ENCODE assay signal across 10 cellular contexts in the genomic region with DNA sequence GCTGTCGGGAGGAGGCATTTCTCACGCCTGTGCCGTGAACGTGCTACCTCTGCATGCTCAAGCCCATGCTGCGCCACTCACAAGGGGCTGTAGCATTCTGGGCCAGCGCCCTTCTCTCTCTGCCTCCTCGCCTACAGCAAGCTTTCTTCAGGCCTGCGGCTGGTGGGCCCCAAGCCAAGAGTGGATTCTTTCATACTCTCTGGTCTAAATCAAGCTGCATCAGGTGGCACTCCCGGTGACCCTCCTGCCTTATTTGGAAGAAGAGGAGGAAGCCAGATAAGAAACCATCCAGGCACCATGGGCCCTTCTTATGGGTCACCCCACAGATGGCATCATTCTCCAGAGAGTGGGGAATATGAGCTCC.
A peak's percentile ranks its signal among the peaks of the same experiment; 100 is the strongest.
DNase-seq lines count a peak whose midpoint lies in the region; ATAC-seq, FAIRE-seq and TF ChIP-seq lines count a peak whose summit lies in the region.
"Had no signal": no experiment of that assay in that cellular context is flagged by ENCODE, and none has a peak within 500 bp of the region (broad histone marks: within the 10 kb centered on the region; RNA-seq: fewer than 3 reads in every experiment).

No MANE protein-coding gene starts in this region.

- peak in 3 of 5 donors; percentile 45 to 61 (median 48) for DNase-seq in heart left ventricle
- no peak for DNase-seq in cardiac septum (ENCODE audit: low spot score)
- peak; percentile 74 for DNase-seq in brain microvascular endothelial cell
- peak; percentile 81 for DNase-seq in kidney
- no peak for DNase-seq in superior temporal gyrus (ENCODE audit: extremely low spot score)
- DNase-seq in stimulated activated naive CD8-positive, alpha-beta T cell treated with anti-CD3 and anti-CD28 coated beads, Interleukin-15, Interleukin-2, amounts not matched to agents 100 U/mL and 50 U/mL, for 24 hours = no peak
- DNase-seq in NCI-H774 (lab: John Stamatoyannopoulos, UW) = no peak
- DNase-seq in tibial artery = no peak
- DNase-seq: activated CD8-positive, alpha-beta T cell treated with anti-CD3 and anti-CD28 coated beads, Interleukin-2, amount 10 ng/mL, durations not matched to agents 7 days and 5 days; NCI-H1417 treated with DMSO at 0.1 percent for 48 hours had no signal

- no peaks in the 10 kb centered on the region for H3K9me3 ChIP-seq in heart left ventricle
- H3K9me3 ChIP-seq in kidney (ENCODE audit: control insufficient read depth in 1 of 2, low read length in 2 of 2) = no peaks in the 10 kb centered on the region
- H3K9me3 ChIP-seq in tibial artery = no peaks in the 10 kb centered on the region

- H3K4me3 ChIP-seq in heart left ventricle (no peak overlapping the region), brain microvascular endothelial cell (ENCODE audit: low read depth, low read length) (no peak overlapping the region), kidney (ENCODE audit: low read length in 2 of 2) (no peak overlapping the region), tibial artery (no peak overlapping the region)

- peaks cover 0 to 50% (median 14%) of the 10 kb centered on the region in 12 donors for H3K4me1 ChIP-seq in heart left ventricle
- no peaks in the 10 kb centered on the region for H3K4me1 ChIP-seq in kidney (ENCODE audit: control insufficient read depth in 1 of 2, insufficient read depth in 1 of 2, low read depth in 1 of 2, low read length in 2 of 2)
- H3K4me1 ChIP-seq in tibial artery = peaks cover 0 to 21% (median 9%) of the 10 kb centered on the region in 4 donors

- H3K27ac ChIP-seq in heart left ventricle (no peak overlapping the region), brain microvascular endothelial cell (peak overlapping the region; percentile 79), kidney (ENCODE audit: low read depth in 2 of 2, low read length in 2 of 2) (no peak overlapping the region), tibial artery (no peak overlapping the region)

- H3K36me3 ChIP-seq in heart left ventricle (no peaks in the 10 kb centered on the region), brain microvascular endothelial cell (replicated peaks) (no peaks in the 10 kb centered on the region), kidney (ENCODE audit: control insufficient read depth in 1 of 2, insufficient read depth in 2 of 2, low read length in 2 of 2) (no peaks in the 10 kb centered on the region), tibial artery (no peaks in the 10 kb centered on the region)

- peak in 2 of 4 donors; percentile 29 to 32 for ATAC-seq in heart left ventricle
- ATAC-seq in stimulated activated naive CD8-positive, alpha-beta T cell treated with anti-CD3 and anti-CD28 coated beads, Interleukin-15, Interleukin-2, amounts not matched to agents 100 U/mL and 50 U/mL, for 24 hours = no peak
- ATAC-seq: activated CD8-positive, alpha-beta T cell treated with anti-CD3 and anti-CD28 coated beads, Interleukin-2, amount 10 ng/mL, durations not matched to agents 7 days and 5 days had no signal

- TF ChIP-seq CTCF in heart left ventricle (IDR thresholded peaks at IDR 0.05) = no peak
- TF ChIP-seq CTCF in brain microvascular endothelial cell (IDR thresholded peaks at IDR 0.05; ENCODE audit: low read depth, low read length, missing control alignments) = no peak
- TF ChIP-seq CTCF in kidney (IDR thresholded peaks at IDR 0.05; ENCODE audit: borderline replicate concordance, extremely low read depth, insufficient read depth) = no peak
- no peak for TF ChIP-seq CTCF in tibial artery (IDR thresholded peaks at IDR 0.05)

- intact Hi-C loops in heart left ventricle (cut with DNase I) (no loop called here), cardiac septum (cut with DNase I) (no loop called here), kidney (cut with DNase I) (no loop called here), tibial artery (cut with DNase I; ENCODE audit: low total_unique reads) (no loop called here)

- H3K27me3 ChIP-seq in heart left ventricle (no peaks in the 10 kb centered on the region), brain microvascular endothelial cell (replicated peaks) (no peaks in the 10 kb centered on the region), tibial artery (no peaks in the 10 kb centered on the region)

- in situ Hi-C loops in brain microvascular endothelial cell (cut with HindIII; ENCODE audit: low pct_ligation_motif_present, low sequenced_read_pairs) = no loop called here

- H3K9ac ChIP-seq in kidney (ENCODE audit: low read length in 2 of 2) = no peak overlapping the region

- TF ChIP-seq POLR2A in heart left ventricle (IDR thresholded peaks at IDR 0.05) = no peak

- WGBS in heart left ventricle, 4 donors = 55 to 81% (median 65%) methylated on average over 9 of the region's 9 CpGs

- no peak for FAIRE-seq in kidney (lab: Jason Lieb, UNC)

Comparison
In these comparisons a context has a peak if more than half of its experiments do, and no peak if none do; other contexts are left out.
1. DNase-seq: peak in heart left ventricle (3 of 5), brain microvascular endothelial cell (single experiment) and kidney (single experiment); none in cardiac septum (single experiment), superior temporal gyrus (single experiment), stimulated activated naive CD8-positive, alpha-beta T cell treated with anti-CD3 and anti-CD28 coated beads, Interleukin-15, Interleukin-2, amounts not matched to agents 100 U/mL and 50 U/mL, for 24 hours (single experiment), NCI-H774 (single experiment) and tibial artery (0 of 2).